In the genomic region with DNA sequence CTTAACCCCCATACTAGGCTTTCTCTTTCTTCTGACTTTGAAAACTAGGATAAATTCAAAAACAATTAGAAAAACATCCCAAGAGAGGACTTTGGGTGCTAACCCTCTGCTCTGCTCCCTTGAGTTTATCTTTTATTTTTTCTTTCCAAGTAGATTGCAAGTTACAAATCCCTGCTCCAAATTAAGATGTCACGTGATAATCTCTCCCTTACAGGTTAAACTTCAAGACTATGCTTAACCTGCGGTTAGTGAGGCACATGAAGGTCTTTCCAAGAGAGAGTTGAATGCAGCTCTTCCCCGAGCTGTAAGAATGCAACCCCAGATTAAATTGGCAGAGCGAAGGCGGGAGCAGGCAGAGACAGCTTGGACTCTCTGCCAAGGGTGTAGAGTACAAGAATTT, we compare ENCODE assay signal across 34 cellular contexts.
"Had no signal": no experiment of that assay in that cellular context is flagged by ENCODE, and none has a peak within 500 bp of the region (broad histone marks: within the 10 kb centered on the region; RNA-seq: fewer than 3 reads in every experiment).

No MANE protein-coding gene starts in this region.

- ATAC-seq: activated naive CD4-positive, alpha-beta T cell treated with anti-CD3 and anti-CD28 coated beads, Interleukin-2, amount 50 U/mL, for 72 hours; activated naive CD8-positive, alpha-beta T cell treated with anti-CD3 and anti-CD28 coated beads, Interleukin-2, amount 50 U/mL, for 24 hours; activated T-cell treated with anti-CD3 and anti-CD28 coated beads, Interleukin-2, amount 50 U/mL, for 4 hours; activated T-cell treated with anti-CD3 and anti-CD28 coated beads, Interleukin-2, amount 50 U/mL, for 72 hours; activated T-helper 17 cell treated with anti-CD3 and anti-CD28 coated beads, Interleukin-2, amount 50 U/mL, for 72 hours; body of pancreas had no signal

- H3K27ac ChIP-seq: adrenal gland, ascending aorta, body of pancreas, brain microvascular endothelial cell, breast epithelium, cardiac muscle cell had no signal

- H3K9me3 ChIP-seq: adrenal gland, ascending aorta, body of pancreas, breast epithelium had no signal

- H3K4me3 ChIP-seq: adrenal gland, ascending aorta, body of pancreas, breast epithelium, cardiac muscle cell had no signal

- H3K36me3 ChIP-seq: adrenal gland, ascending aorta, brain microvascular endothelial cell, breast epithelium, cardiac muscle cell had no signal

- DNase-seq: activated effector memory CD4-positive, alpha-beta T cell treated with anti-CD3 and anti-CD28 coated beads, Interleukin-2, amount 50 U/mL, for 16 hours; activated effector memory CD4-positive, alpha-beta T cell treated with Interleukin-2 at 50 U/mL for 16 hours; activated gamma-delta T cell; activated gamma-delta T cell treated with Interleukin-2 at 50 U/mL for 16 hours; activated naive CD4-positive, alpha-beta T cell; activated naive CD4-positive, alpha-beta T cell treated with anti-CD3 and anti-CD28 coated beads for 36 hours; activated naive CD4-positive, alpha-beta T cell treated with anti-CD3 and anti-CD28 coated beads, Interleukin-2, amount 10 ng/mL, durations not matched to agents 7 days and 5 days; activated naive CD4-positive, alpha-beta T cell treated with anti-CD3 and anti-CD28 coated beads, Interleukin-2, amount 50 U/mL, for 16 hours; activated naive CD4-positive, alpha-beta T cell treated with Interleukin-2 at 50 U/mL for 16 hours; activated naive CD8-positive, alpha-beta T cell treated with anti-CD3 and anti-CD28 coated beads for 36 hours; activated naive CD8-positive, alpha-beta T cell treated with anti-CD3 and anti-CD28 coated beads, Interleukin-2, amount 10 ng/mL, durations not matched to agents 7 days and 5 days; activated naive CD8-positive, alpha-beta T cell treated with anti-CD3 and anti-CD28 coated beads, Interleukin-2, amount 50 U/mL, for 24 hours; activated T-cell treated with anti-CD3 and anti-CD28 coated beads, Interleukin-2, amount 50 U/mL, for 1 hour; activated T-cell treated with anti-CD3 and anti-CD28 coated beads, Interleukin-2, amount 50 U/mL, for 24 hours; activated T-cell treated with anti-CD3 and anti-CD28 coated beads, Interleukin-2, amount 50 U/mL, for 4 hours; activated T-cell treated with anti-CD3 and anti-CD28 coated beads, Interleukin-2, amount 50 U/mL, for 48 hours; activated T-cell treated with anti-CD3 and anti-CD28 coated beads, Interleukin-2, amount 50 U/mL, for 72 hours; adrenal gland; amniotic stem cell; amygdala; anterior cingulate cortex; aorta; body of pancreas; brain microvascular endothelial cell; caudate nucleus; central memory CD4-positive, alpha-beta T cell; cerebellar nuclear complex had no signal

- H3K4me1 ChIP-seq: adrenal gland, body of pancreas, breast epithelium had no signal

- FAIRE-seq: astrocyte, bronchial epithelial cell had no signal

- H3K27me3 ChIP-seq: ascending aorta, body of pancreas, brain microvascular endothelial cell, breast epithelium, cardiac muscle cell had no signal
